ENCODE assay signal across 1 cellular context in genomic region chr17:57519199-57519598, GRCh38.
A peak's percentile ranks its signal among the peaks of the same experiment; 100 is the strongest.
TF ChIP-seq lines count a peak whose summit lies in the region.

No MANE protein-coding gene starts in this region.

TF ChIP-seq in HepG2, 621 proteins besides CTCF, POLR2A, EP300 and RAD21 (continued from another document):
- TF ChIP-seq ZBTB40 (IDR thresholded peaks at IDR 0.05), result no peak
- no peak for TF ChIP-seq ZBTB40 (CRISPR knock-in tag; IDR thresholded peaks at IDR 0.05)
- TF ChIP-seq PCBP2 (optimal IDR thresholded peaks at IDR 0.05; ENCODE audit: low read depth, low read length, poor library complexity, severe bottlenecking), result no peak
- TF ChIP-seq ZNF615 (CRISPR knock-in tag; IDR thresholded peaks at IDR 0.05; ENCODE audit: borderline replicate concordance), result no peak
- no peak for TF ChIP-seq ZFP36L2 (CRISPR knock-in tag; IDR thresholded peaks at IDR 0.05)
- no peak for TF ChIP-seq ATF6 (CRISPR knock-in tag; conservative IDR thresholded peaks at IDR 0.05)
- 0 out of 2 replicates have a peak, but pooled peaks have one; percentile 11 for TF ChIP-seq IRF9 (CRISPR knock-in tag; IDR thresholded peaks at IDR 0.05; ENCODE audit: borderline replicate concordance)
- no peak for TF ChIP-seq AHDC1 (CRISPR knock-in tag; IDR thresholded peaks at IDR 0.05; ENCODE audit: borderline replicate concordance)
